ENCODE assay signal across 7 cellular contexts in genomic region chr15:63288778-63289378, GRCh38. TPM values are rescaled to one million over a fixed set of nuclear protein-coding genes. Genes with fewer than 3 reads are reported as not detected.
A peak's percentile ranks its signal among the peaks of the same experiment; 100 is the strongest.
DNase-seq lines count a peak whose midpoint lies in the region; ATAC-seq and TF ChIP-seq lines count a peak whose summit lies in the region.

No MANE protein-coding gene starts in this region.

- no peaks in the 10 kb centered on the region for H3K9me3 Mint-ChIP-seq in natural killer cell

- DNase-seq in G401 (ENCODE audit: low spot score) (peak; percentile 76), LHCN-M2 (ENCODE audit: low read depth) (peak; percentile 66), SHP77 (lab: John Stamatoyannopoulos, UW) (peak; percentile 19 to 35), epidermal melanocyte (ENCODE audit: insufficient read length, low spot score) (peak; percentile 46), natural killer cell (no peak)
- no peak for DNase-seq in stimulated activated CD4-positive, alpha-beta T cell treated with anti-CD3 and anti-CD28 coated beads, Interleukin-12 subunit alpha, Interleukin-12 subunit beta, amount 100 ng/mL, for 4 hours

- peaks cover 6 to 7% of the 10 kb centered on the region in 2 donors for H3K4me1 Mint-ChIP-seq in natural killer cell

- no peaks in the 10 kb centered on the region for H3K27me3 Mint-ChIP-seq in natural killer cell (ENCODE audit: low read depth in 2 of 2)

- intact Hi-C loops in natural killer cell (cut with micrococcal nuclease): loop anchor here (1.0 to 10.0 kb wide), 2 partner anchors 114 to 244 kb away; partner anchors contain the start of gene TPM1

- no peak overlapping the region for H3K4me3 Mint-ChIP-seq in natural killer cell

- in situ Hi-C loops in G401 (cut with HindIII; ENCODE audit: low sequenced_read_pairs): no loop called here

- peak; percentile 67 for TF ChIP-seq CTCF in natural killer cell (IDR thresholded peaks at IDR 0.05)

- ATAC-seq in natural killer cell: peak; percentile 69 to 78 (median 77)
- ATAC-seq in HG03521 (IDR thresholded peaks at IDR 0.05; ENCODE audit: unreplicated experiment): no peak

- H3K36me3 Mint-ChIP-seq in natural killer cell: peaks cover 5% of the 10 kb centered on the region

- H3K27ac Mint-ChIP-seq in natural killer cell: peak overlapping the region in 1 of 2 donors; percentile 54

RNA-seq across cellular contexts. Expression of gene APH1B, which starts 11.5 kb away (rescaled TPM):
- 6.9 and 7.4 TPM in 2 replicates for total RNA-seq in G401 (2014; rRNA removed; shearing (Covaris generic))
- total RNA-seq in LHCN-M2 (2014; rRNA removed): 27.3 and 32.8 TPM in 2 replicates
- polyA plus RNA-seq in LHCN-M2 (2012): 17.8 TPM
- total RNA-seq in natural killer cell: 10 to 100 TPM in 1 of 3 donors, 1 to 10 TPM in 2; 8.6 to 12.4 (median 9.9) TPM

Comparison
In these comparisons a context has a peak if more than half of its experiments do, and no peak if none do; other contexts are left out.
1. DNase-seq: peak in G401 (single experiment), LHCN-M2 (single experiment), SHP77 (2 of 2) and epidermal melanocyte (single experiment); none in natural killer cell (single experiment) and stimulated activated CD4-positive, alpha-beta T cell treated with anti-CD3 and anti-CD28 coated beads, Interleukin-12 subunit alpha, Interleukin-12 subunit beta, amount 100 ng/mL, for 4 hours (single experiment).